ENCODE assay signal across 34 cellular contexts in the genomic region with DNA sequence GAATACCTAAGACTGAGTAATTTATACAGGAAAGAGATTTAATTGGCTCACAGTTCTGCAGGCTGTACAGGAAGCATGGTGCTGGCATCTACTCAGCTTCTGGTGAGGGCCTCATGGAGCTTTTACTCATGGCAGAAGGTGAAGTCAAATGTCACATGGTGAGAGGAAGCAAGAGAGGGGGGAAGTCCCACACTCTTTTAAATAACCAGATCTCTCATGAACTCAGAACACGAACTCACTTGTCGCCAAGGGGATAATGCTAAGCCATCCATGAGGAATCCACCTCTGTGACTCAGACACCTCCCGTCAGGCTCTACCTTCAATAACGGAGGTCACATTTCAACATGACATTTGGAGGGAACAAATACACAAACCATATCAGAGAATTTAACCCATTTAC. TPM values are rescaled to one million over a fixed set of nuclear protein-coding genes. Genes with fewer than 3 reads are reported as not detected.
DNase-seq lines count a peak whose midpoint lies in the region; ATAC-seq, FAIRE-seq and TF ChIP-seq lines count a peak whose summit lies in the region.
"Had no signal": no experiment of that assay in that cellular context is flagged by ENCODE, and none has a peak within 500 bp of the region (broad histone marks: within the 10 kb centered on the region; RNA-seq: fewer than 3 reads in every experiment).

No MANE protein-coding gene starts in this region.

- peaks cover 82% of the 10 kb centered on the region for H3K36me3 Mint-ChIP-seq in CD4-positive, alpha-beta T cell (ENCODE audit: low read depth)
- peaks cover 87% of the 10 kb centered on the region for H3K36me3 Mint-ChIP-seq in activated T-helper 17 cell treated with anti-CD3 and anti-CD28 coated beads, Interleukin-2, amount 50 U/mL, for 72 hours (ENCODE audit: low read depth)

- H3K27ac Mint-ChIP-seq in CD4-positive, alpha-beta T cell = peak overlapping the region; percentile 34
- H3K27ac Mint-ChIP-seq in activated T-helper 17 cell treated with anti-CD3 and anti-CD28 coated beads, Interleukin-2, amount 50 U/mL, for 72 hours = no peak overlapping the region
- H3K27ac Mint-ChIP-seq: effector memory CD8-positive, alpha-beta T cell; GM23338; progenitor cell of endocrine pancreas had no signal

- H3K4me3 Mint-ChIP-seq in CD4-positive, alpha-beta T cell = no peak overlapping the region
- H3K4me3 Mint-ChIP-seq in activated T-helper 17 cell treated with anti-CD3 and anti-CD28 coated beads, Interleukin-2, amount 50 U/mL, for 72 hours = no peak overlapping the region
- H3K4me3 Mint-ChIP-seq: activated CD4-positive, alpha-beta memory T cell treated with anti-CD3 and anti-CD28 coated beads, Interleukin-2, amount 10 ng/mL, durations not matched to agents 7 days and 5 days; effector memory CD8-positive, alpha-beta T cell; GM23338; T-helper 1 cell treated with Interleukin-12 subunit alpha and Interleukin-12 subunit beta and Interleukin-4 antibody, amounts not matched to agents 30 μg/mL and 1 μg/mL, for 36 hours had no signal

- no peaks in the 10 kb centered on the region for H3K27me3 Mint-ChIP-seq in CD4-positive, alpha-beta T cell
- no peaks in the 10 kb centered on the region for H3K27me3 Mint-ChIP-seq in activated T-helper 17 cell treated with anti-CD3 and anti-CD28 coated beads, Interleukin-2, amount 50 U/mL, for 72 hours
- H3K27me3 Mint-ChIP-seq: activated CD4-positive, alpha-beta memory T cell treated with anti-CD3 and anti-CD28 coated beads, Interleukin-2, amount 10 ng/mL, durations not matched to agents 7 days and 5 days; effector memory CD8-positive, alpha-beta T cell; progenitor cell of endocrine pancreas had no signal

- intact Hi-C loops in CD4-positive, alpha-beta T cell (cut with DNase I, micrococcal nuclease) = no loop called here

- H3K27ac ChIP-seq in CD4-positive, alpha-beta T cell (ENCODE audit: low read depth, low read length) = no peak overlapping the region
- H3K27ac ChIP-seq: BLaER1 treated with 17β-estradiol and CSF1 and Interleukin-3, amounts not matched to agents 10 nM and 100 nM; gastrocnemius medialis; hepatocyte; neutrophil; sigmoid colon; SK-N-MC; thoracic aorta had no signal

- CTCF ChIA-PET in CD4-positive, alpha-beta T cell (lab: Charles Lee) = interaction anchor here (0.6 to 3.6 kb wide), 5 partner anchors 13 to 1064 kb away, joined by 3 to 16 read pairs (median 8); no protein-coding TSS in a partner anchor

- peaks cover 62% of the 10 kb centered on the region for H3K4me1 Mint-ChIP-seq in CD4-positive, alpha-beta T cell (ENCODE audit: low read depth)
- peaks cover 28% of the 10 kb centered on the region for H3K4me1 Mint-ChIP-seq in activated T-helper 17 cell treated with anti-CD3 and anti-CD28 coated beads, Interleukin-2, amount 50 U/mL, for 72 hours

- no peaks in the 10 kb centered on the region for H3K9me3 ChIP-seq in CD4-positive, alpha-beta T cell (ENCODE audit: control insufficient read depth, low read length)
- H3K9me3 ChIP-seq: Caco-2, gastrocnemius medialis, neutrophil, sigmoid colon, thoracic aorta had no signal

- no peak for FAIRE-seq in GM12891 (lab: Jason Lieb, UNC)
- FAIRE-seq: K562, TTC549, urothelium cell line had no signal

- H3K27me3 ChIP-seq in CD4-positive, alpha-beta T cell (ENCODE audit: control insufficient read depth, insufficient read depth, low read length) = no peaks in the 10 kb centered on the region
- H3K27me3 ChIP-seq: BLaER1 treated with 17β-estradiol and CSF1 and Interleukin-3, amounts not matched to agents 10 nM and 100 nM; gastrocnemius medialis; hepatocyte; neutrophil; sigmoid colon had no signal

- TF ChIP-seq POLR2A in GM12891 (IDR thresholded peaks at IDR 0.05; ENCODE audit: low read depth, low read length) = no peak

- no peak for ATAC-seq in CD4-positive, alpha-beta T cell (ENCODE audit: poor library complexity)
- peak; percentile 72 for ATAC-seq in activated T-helper 17 cell treated with anti-CD3 and anti-CD28 coated beads, Interleukin-2, amount 50 U/mL, for 72 hours (replicated peaks)
- no peak for ATAC-seq in GM21423 (IDR thresholded peaks at IDR 0.05; ENCODE audit: unreplicated experiment)
- ATAC-seq: activated CD4-positive, CD25-positive, alpha-beta regulatory T cell treated with anti-CD3 and anti-CD28 coated beads, Interleukin-2, amount 50 U/mL, for 24 hours; effector memory CD8-positive, alpha-beta T cell; gastrocnemius medialis; GM23338; K562; left lobe of liver had no signal

- peaks cover 3% of the 10 kb centered on the region for H3K9me3 Mint-ChIP-seq in CD4-positive, alpha-beta T cell
- H3K9me3 Mint-ChIP-seq in activated T-helper 17 cell treated with anti-CD3 and anti-CD28 coated beads, Interleukin-2, amount 50 U/mL, for 72 hours = no peaks in the 10 kb centered on the region
- H3K9me3 Mint-ChIP-seq: activated CD4-positive, alpha-beta memory T cell treated with anti-CD3 and anti-CD28 coated beads, Interleukin-2, amount 10 ng/mL, durations not matched to agents 7 days and 5 days; effector memory CD8-positive, alpha-beta T cell; GM23338 had no signal

- in situ Hi-C loops in Caki2 (cut with HindIII; ENCODE audit: low pct_unique_long_range_greater_than_20kb, low sequenced_read_pairs) = no loop called here

- TF ChIP-seq CTCF in CD4-positive, alpha-beta T cell (IDR thresholded peaks at IDR 0.05) = no peak

- no peak for DNase-seq in CD4-positive, alpha-beta T cell
- DNase-seq in Caki2 (ENCODE audit: low read depth) = peak; percentile 33
- DNase-seq in kidney glomerular epithelial cell (lab: John Stamatoyannopoulos, UW) = peak; percentile 20
- no peak for DNase-seq in DMS153 (lab: John Stamatoyannopoulos, UW)
- no peak for DNase-seq in GM12891 (ENCODE audit: insufficient read length, low spot score)
- DNase-seq: activated CD4-positive, alpha-beta memory T cell treated with anti-CD3 and anti-CD28 coated beads, Interleukin-2, amount 10 ng/mL, durations not matched to agents 7 days and 5 days; activated effector memory CD4-positive, alpha-beta T cell treated with anti-CD3 and anti-CD28 coated beads, Interleukin-2, amount 50 U/mL, for 16 hours; anterior cingulate cortex; Caco-2; cortex of kidney; effector memory CD8-positive, alpha-beta T cell; gastrocnemius medialis; MM.1S; NCI-H1417; NCI-H2081; NCI-H2227 treated with DMSO at 0.1 percent for 48 hours; NCI-H82; sigmoid colon; stimulated activated naive CD4-positive, alpha-beta T cell had no signal

- POLR2A ChIA-PET in CD4-positive, alpha-beta T cell (lab: Charles Lee) = no interaction called here

TF ChIP-seq in GM12891, 5 proteins besides CTCF, POLR2A, EP300 and RAD21:
- no peak for TF ChIP-seq PAX5 (IDR thresholded peaks at IDR 0.05; ENCODE audit: insufficient read depth, low read length, severe bottlenecking)
- TF ChIP-seq SPI1 (IDR thresholded peaks at IDR 0.05; ENCODE audit: low read depth, low read length) = no peak
- no peak for TF ChIP-seq POLR2AphosphoS5 (IDR thresholded peaks at IDR 0.05; ENCODE audit: low read depth, low read length)

RNA-seq across cellular contexts. Expression of a gene that starts 42.2 kb away (rescaled TPM):
- 100 to 1,000 TPM; 107 to 109 TPM for total RNA-seq in CD4-positive, alpha-beta T cell
- total RNA-seq in Caki2 (2014; rRNA removed; shearing (Covaris generic); ENCODE audit: low replicate concordance) = 37.2 and 46.7 TPM in 2 replicates
- 10 to 100 TPM; 27.3 to 60.9 TPM for total RNA-seq in activated T-helper 17 cell treated with anti-CD3 and anti-CD28 coated beads, Interleukin-2, amount 50 U/mL, for 72 hours
- 19.6 TPM for polyA plus RNA-seq in GM12891 (2012; ENCODE audit: low read depth, missing spikeins)

Comparison
In these comparisons a context has a peak if more than half of its experiments do, and no peak if none do; other contexts are left out.
1. DNase-seq: peak in Caki2 (single experiment) and kidney glomerular epithelial cell (single experiment); none in CD4-positive, alpha-beta T cell (0 of 10), DMS153 (single experiment) and GM12891 (single experiment).